ENCODE assay signal across 23 cellular contexts in the genomic region with DNA sequence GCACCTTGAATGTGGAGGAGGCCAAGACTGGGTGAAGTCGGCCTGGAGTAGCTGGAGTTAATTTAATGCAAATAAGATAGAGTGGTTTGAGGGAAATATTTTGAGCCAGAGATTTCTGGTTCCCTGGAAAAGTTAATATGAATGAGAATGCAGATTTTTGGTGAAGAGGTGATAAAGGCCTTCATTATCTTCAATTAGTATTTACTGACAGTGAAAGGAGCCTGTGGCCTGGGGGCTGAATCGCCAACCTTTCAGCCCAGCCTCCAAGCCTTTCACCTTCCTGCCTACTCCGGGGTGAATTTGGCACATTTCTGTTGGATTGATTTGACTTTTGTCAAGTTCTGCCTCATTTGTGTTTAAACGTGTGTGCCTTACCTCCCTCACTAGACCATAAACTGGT.
"Had no signal": no experiment of that assay in that cellular context is flagged by ENCODE, and none has a peak within 500 bp of the region (broad histone marks: within the 10 kb centered on the region; RNA-seq: fewer than 3 reads in every experiment).

No MANE protein-coding gene starts in this region.

- H3K27ac ChIP-seq: dorsolateral prefrontal cortex, epithelial cell of prostate, hepatocyte, prostate gland, right atrium auricular region, tibial artery had no signal

- H3K27ac Mint-ChIP-seq: activated CD4-positive, alpha-beta T cell treated with anti-CD3 and anti-CD28 coated beads, Interleukin-2, amount 10 ng/mL, durations not matched to agents 7 days and 5 days; activated naive CD4-positive, alpha-beta T cell treated with anti-CD3 and anti-CD28 coated beads for 36 hours; brain; naive B cell had no signal

- DNase-seq: activated CD4-positive, alpha-beta T cell treated with anti-CD3 and anti-CD28 coated beads, Interleukin-2, amount 10 ng/mL, durations not matched to agents 7 days and 5 days; activated CD8-positive, alpha-beta memory T cell treated with anti-CD3 and anti-CD28 coated beads, Interleukin-2, amount 50 U/mL, for 4 hours; activated naive CD4-positive, alpha-beta T cell treated with anti-CD3 and anti-CD28 coated beads for 36 hours; activated T-cell treated with anti-CD3 and anti-CD28 coated beads, Interleukin-2, amount 50 U/mL, for 4 hours; anterior cingulate cortex; caudate nucleus; dorsolateral prefrontal cortex; foreskin fibroblast; left ventricle myocardium superior; naive B cell; stimulated activated CD4-positive, alpha-beta T cell treated with anti-CD3 and anti-CD28 coated beads, Interleukin-12 subunit alpha, Interleukin-12 subunit beta, amount 100 ng/mL, for 4 hours; stimulated activated CD4-positive, alpha-beta T cell treated with anti-CD3 and anti-CD28 coated beads, Interleukin-1b, Interleukin-23, amount 100 ng/mL, for 48 hours; stimulated activated naive CD8-positive, alpha-beta T cell treated with anti-CD3 and anti-CD28 coated beads, Interleukin-15, Interleukin-2, amounts not matched to agents 100 U/mL and 50 U/mL, for 24 hours; substantia nigra; T-helper 9 cell; tibial artery had no signal

- H3K9me3 ChIP-seq: prostate gland, right atrium auricular region, tibial artery had no signal

- H3K4me2 ChIP-seq: hepatocyte had no signal

- H3K36me3 ChIP-seq: prostate gland, right atrium auricular region, tibial artery had no signal

- ATAC-seq: activated CD4-positive, CD25-positive, alpha-beta regulatory T cell treated with anti-CD3 and anti-CD28 coated beads, Interleukin-2, amount 50 U/mL, for 24 hours; activated T-cell treated with anti-CD3 and anti-CD28 coated beads, Interleukin-2, amount 50 U/mL, for 4 hours; left ventricle myocardium superior; stimulated activated naive CD8-positive, alpha-beta T cell treated with anti-CD3 and anti-CD28 coated beads, Interleukin-15, Interleukin-2, amounts not matched to agents 100 U/mL and 50 U/mL, for 24 hours had no signal

- H3K9me3 Mint-ChIP-seq: activated CD4-positive, alpha-beta T cell treated with anti-CD3 and anti-CD28 coated beads, Interleukin-2, amount 10 ng/mL, durations not matched to agents 7 days and 5 days; activated T-cell treated with anti-CD3 and anti-CD28 coated beads, Interleukin-2, amount 50 U/mL, for 4 hours; neural crest cell had no signal

- H3K27me3 ChIP-seq: dorsolateral prefrontal cortex, hepatocyte, right atrium auricular region had no signal

- H3K4me3 Mint-ChIP-seq: activated CD4-positive, alpha-beta T cell treated with anti-CD3 and anti-CD28 coated beads, Interleukin-2, amount 10 ng/mL, durations not matched to agents 7 days and 5 days; activated naive CD4-positive, alpha-beta T cell treated with anti-CD3 and anti-CD28 coated beads for 36 hours; activated T-cell treated with anti-CD3 and anti-CD28 coated beads, Interleukin-2, amount 50 U/mL, for 4 hours; brain; naive B cell; neural crest cell had no signal

- H3K27me3 Mint-ChIP-seq: activated CD4-positive, alpha-beta T cell treated with anti-CD3 and anti-CD28 coated beads, Interleukin-2, amount 10 ng/mL, durations not matched to agents 7 days and 5 days; brain had no signal

- H2AFZ ChIP-seq: hepatocyte had no signal

- H3K4me1 Mint-ChIP-seq: activated CD4-positive, alpha-beta T cell treated with anti-CD3 and anti-CD28 coated beads, Interleukin-2, amount 10 ng/mL, durations not matched to agents 7 days and 5 days; naive B cell had no signal

- H3K79me2 ChIP-seq: hepatocyte had no signal

- H3K4me1 ChIP-seq: prostate gland, right atrium auricular region, tibial artery had no signal

- H3K36me3 Mint-ChIP-seq: brain, naive B cell had no signal

- H3K4me3 ChIP-seq: dorsolateral prefrontal cortex, hepatocyte, prostate gland, right atrium auricular region, tibial artery had no signal
